1 cellular context compared by ENCODE assay signal in genomic region chr2:240411261-240412160, GRCh38.
TF ChIP-seq lines count a peak whose summit lies in the region.

No MANE protein-coding gene starts in this region.

TF ChIP-seq in HepG2, 621 proteins besides CTCF, POLR2A, EP300 and RAD21:
- TF ChIP-seq, protein P1, sequence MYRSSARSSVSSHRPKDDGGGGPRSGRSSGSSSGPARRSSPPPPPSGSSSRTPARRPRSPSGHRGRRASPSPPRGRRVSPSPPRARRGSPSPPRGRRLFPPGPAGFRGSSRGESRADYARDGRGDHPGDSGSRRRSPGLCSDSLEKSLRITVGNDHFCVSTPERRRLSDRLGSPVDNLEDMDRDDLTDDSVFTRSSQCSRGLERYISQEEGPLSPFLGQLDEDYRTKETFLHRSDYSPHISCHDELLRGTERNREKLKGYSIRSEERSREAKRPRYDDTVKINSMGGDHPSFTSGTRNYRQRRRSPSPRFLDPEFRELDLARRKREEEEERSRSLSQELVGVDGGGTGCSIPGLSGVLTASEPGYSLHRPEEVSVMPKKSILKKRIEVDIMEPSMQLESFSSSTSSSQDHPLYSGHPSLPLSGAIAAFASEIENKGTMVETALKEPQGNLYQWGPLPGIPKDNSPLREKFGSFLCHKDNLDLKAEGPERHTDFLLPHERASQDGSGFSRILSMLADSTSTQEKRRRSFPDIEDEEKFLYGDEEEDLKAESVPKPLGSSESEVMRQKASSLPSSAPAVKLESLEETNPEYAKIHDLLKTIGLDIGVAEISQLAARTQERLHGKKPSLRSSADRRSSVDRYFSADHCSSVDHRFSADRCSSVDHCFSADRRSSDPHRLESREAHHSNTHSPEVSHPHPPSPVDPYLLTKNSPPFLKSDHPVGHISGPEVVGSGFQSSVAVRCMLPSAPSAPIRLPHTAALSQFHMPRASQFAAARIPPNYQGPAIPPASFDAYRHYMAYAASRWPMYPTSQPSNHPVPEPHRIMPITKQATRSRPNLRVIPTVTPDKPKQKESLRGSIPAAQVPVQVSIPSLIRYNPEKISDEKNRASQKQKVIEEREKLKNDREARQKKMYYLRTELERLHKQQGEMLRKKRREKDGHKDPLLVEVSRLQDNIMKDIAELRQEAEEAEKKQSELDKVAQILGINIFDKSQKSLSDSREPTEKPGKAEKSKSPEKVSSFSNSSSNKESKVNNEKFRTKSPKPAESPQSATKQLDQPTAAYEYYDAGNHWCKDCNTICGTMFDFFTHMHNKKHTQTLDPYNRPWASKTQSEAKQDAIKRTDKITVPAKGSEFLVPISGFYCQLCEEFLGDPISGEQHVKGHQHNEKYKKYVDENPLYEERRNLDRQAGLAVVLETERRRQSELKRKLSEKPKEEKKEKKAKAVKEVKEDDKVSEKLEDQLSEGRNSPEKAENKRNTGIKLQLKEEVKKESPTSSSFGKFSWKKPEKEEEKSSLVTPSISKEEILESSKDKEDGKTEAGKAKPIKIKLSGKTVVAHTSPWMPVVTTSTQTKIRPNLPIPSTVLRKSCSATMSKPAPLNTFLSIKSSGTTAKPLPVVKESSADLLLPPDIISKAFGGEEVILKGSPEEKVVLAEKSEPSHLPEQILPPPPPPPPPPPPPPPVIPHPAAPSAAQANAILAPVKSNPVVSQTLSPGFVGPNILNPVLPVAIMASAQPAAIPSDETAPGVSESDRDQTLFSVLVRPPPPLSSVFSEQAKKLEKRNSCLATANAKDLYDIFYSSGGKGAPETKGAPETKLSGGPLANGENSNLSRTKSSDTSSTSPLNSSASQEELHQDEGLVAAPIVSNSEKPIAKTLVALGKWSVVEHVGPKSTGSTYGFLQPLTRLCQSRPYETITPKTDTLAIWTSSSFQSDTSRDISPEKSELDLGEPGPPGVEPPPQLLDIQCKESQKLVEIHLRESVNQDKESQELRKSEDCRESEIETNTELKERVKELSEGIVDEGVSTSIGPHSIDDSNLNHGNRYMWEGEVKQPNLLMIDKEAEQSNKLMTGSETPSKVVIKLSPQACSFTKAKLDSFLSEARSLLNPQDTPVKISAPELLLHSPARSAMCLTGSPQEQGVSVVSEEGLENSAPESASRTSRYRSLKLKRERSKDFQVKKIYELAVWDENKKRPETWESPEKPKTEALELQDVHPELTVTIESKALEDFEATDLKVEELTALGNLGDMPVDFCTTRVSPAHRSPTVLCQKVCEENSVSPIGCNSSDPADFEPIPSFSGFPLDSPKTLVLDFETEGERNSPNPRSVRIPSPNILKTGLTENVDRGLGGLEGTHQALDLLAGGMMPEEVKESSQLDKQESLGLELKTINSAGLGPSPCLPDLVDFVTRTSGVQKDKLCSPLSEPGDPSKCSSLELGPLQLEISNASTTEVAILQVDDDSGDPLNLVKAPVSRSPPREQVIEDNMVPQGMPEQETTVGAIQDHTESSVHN (CRISPR knock-in tag; IDR thresholded peaks at IDR 0.05) = no peak
- TF ChIP-seq RXRA (CRISPR knock-in tag; IDR thresholded peaks at IDR 0.05) (no peak), ATF1 (CRISPR knock-in tag; IDR thresholded peaks at IDR 0.05) (no peak)
